23 cellular contexts compared by ENCODE assay signal in the genomic region with DNA sequence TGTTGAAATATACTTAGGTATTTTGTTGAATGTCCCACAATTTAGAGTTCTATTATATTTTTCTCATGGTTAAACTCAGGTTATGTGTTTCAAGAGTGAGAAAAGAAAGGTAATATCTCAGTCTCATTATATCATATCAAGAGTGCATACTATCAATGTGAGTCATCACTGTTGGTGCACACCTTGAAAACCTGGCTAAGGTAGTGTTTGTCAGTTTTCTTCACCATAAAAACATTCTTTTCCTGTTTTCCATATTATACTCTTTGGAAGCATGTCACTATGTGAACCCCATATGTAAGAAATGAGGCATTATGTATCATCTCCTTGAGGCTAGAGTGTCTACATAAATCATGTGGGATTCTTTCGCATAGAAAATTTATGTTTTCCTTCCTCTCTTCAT.
"Had no signal": no experiment of that assay in that cellular context is flagged by ENCODE, and none has a peak within 500 bp of the region (broad histone marks: within the 10 kb centered on the region; RNA-seq: fewer than 3 reads in every experiment).

No MANE protein-coding gene starts in this region.

- H3K27me3 ChIP-seq: gastroesophageal sphincter, heart left ventricle, neutrophil, right lobe of liver, tibial nerve, upper lobe of left lung had no signal

- H3K4me3 ChIP-seq: coronary artery, gastroesophageal sphincter, heart left ventricle, lung, mucosa of descending colon, right lobe of liver, thoracic aorta, tibial nerve, upper lobe of left lung had no signal

- H3K4me1 ChIP-seq: gastroesophageal sphincter, heart left ventricle, parathyroid adenoma, right lobe of liver, tibial nerve, upper lobe of left lung had no signal

- H3K9me3 ChIP-seq: gastroesophageal sphincter, mucosa of descending colon, neutrophil, right lobe of liver, thoracic aorta, tibial nerve, upper lobe of left lung had no signal

- H3K36me3 ChIP-seq: gastroesophageal sphincter, heart left ventricle, neutrophil, right lobe of liver, thoracic aorta, tibial nerve, upper lobe of left lung had no signal

- H3K27ac ChIP-seq: coronary artery, gastroesophageal sphincter, heart left ventricle, neutrophil, parathyroid adenoma, right lobe of liver, thoracic aorta, tibial nerve, upper lobe of left lung had no signal

- DNase-seq: dermis blood vessel endothelial cell; effector memory CD4-positive, alpha-beta T cell; heart left ventricle; hippocampal formation; kidney glomerular epithelial cell; left ventricle myocardium superior; mesenchymal stem cell; mucosa of descending colon; naive B cell; right lobe of liver; small intestine; stimulated activated CD4-positive, alpha-beta T cell treated with anti-CD3 and anti-CD28 coated beads, Interleukin-15, amount 100 ng/mL, for 24 hours; stimulated activated CD4-positive, alpha-beta T cell treated with anti-CD3 and anti-CD28 coated beads, Interleukin-2, amount 100 ng/mL, for 48 hours; stimulated activated naive B cell treated with anti-CD40 and anti-IgM and Interleukin-4, amounts not matched to agents 10 μg/mL and 1 μg/mL and 100 μg/mL, for 72 hours; upper lobe of left lung had no signal

- ATAC-seq: gastroesophageal sphincter; heart left ventricle; left ventricle myocardium superior; mucosa of descending colon; natural killer cell treated with Interleukin-12 subunit alpha and Interleukin-12 subunit beta and Interleukin-15 and Interleukin-18, amount 100 ng/mL, for 72 hours; right lobe of liver; stimulated activated naive B cell treated with anti-CD40 and anti-IgM and Interleukin-4, amounts not matched to agents 10 μg/mL and 1 μg/mL and 100 μg/mL, for 72 hours had no signal
